ENCODE assay signal across 27 cellular contexts in genomic region chr1:117527566-117528102, GRCh38.
DNase-seq lines count a peak whose midpoint lies in the region; ATAC-seq lines count a peak whose summit lies in the region.
"Had no signal": no experiment of that assay in that cellular context is flagged by ENCODE, and none has a peak within 500 bp of the region (broad histone marks: within the 10 kb centered on the region; RNA-seq: fewer than 3 reads in every experiment).

No MANE protein-coding gene starts in this region.

- no peak overlapping the region for H3K27ac Mint-ChIP-seq in T-helper 17 cell
- H3K27ac Mint-ChIP-seq: CD8-positive, alpha-beta T cell; natural killer cell had no signal

- no peaks in the 10 kb centered on the region for H3K9me3 ChIP-seq in T-helper 17 cell (ENCODE audit: control insufficient read depth, low read length, poor library complexity, severe bottlenecking)
- H3K9me3 ChIP-seq: spleen, vagina had no signal

- no peak for ATAC-seq in T-helper 17 cell
- ATAC-seq: CD8-positive, alpha-beta T cell; esophagus mucosa; HCT116; natural killer cell had no signal

- H3K4me1 Mint-ChIP-seq in T-helper 17 cell: peaks cover under 1% of the 10 kb centered on the region
- H3K4me1 Mint-ChIP-seq: natural killer cell had no signal

- peak; percentile 30 for DNase-seq in AG08396 (ENCODE audit: low spot score)
- DNase-seq in LHCN-M2 (ENCODE audit: low read depth): peak; percentile 28
- peak; percentile 7 for DNase-seq in fibroblast of gingiva (ENCODE audit: low read depth)
- peak; percentile 2 for DNase-seq in non-pigmented ciliary epithelial cell (ENCODE audit: low read depth)
- no peak for DNase-seq in HK-2 (ENCODE audit: unreplicated experiment)
- no peak for DNase-seq in SKM-1 treated with dmso at 0.1 percent for 144 hours (lab: John Stamatoyannopoulos, UW; ENCODE audit: unreplicated experiment)
- no peak for DNase-seq in T-helper 17 cell
- no peak for DNase-seq in NCI-H2227 treated with DMSO at 0.1 percent for 48 hours (lab: John Stamatoyannopoulos, UW)
- DNase-seq: activated CD4-positive, alpha-beta T cell treated with anti-CD3 and anti-CD28 coated beads for 1 hour; activated effector memory CD4-positive, alpha-beta T cell treated with Interleukin-2 at 50 U/mL for 16 hours; amniotic stem cell; CD8-positive, alpha-beta T cell; DMS53; effector CD8-positive, alpha-beta T cell; hypothalamus; kidney; mesendoderm; MG63; natural killer cell; NCI-H1694; spleen; stimulated activated CD8-positive, alpha-beta memory T cell treated with anti-CD3 and anti-CD28 coated beads, Interleukin-4, amount 100 ng/mL, for 48 hours; substantia nigra; T-helper 9 cell had no signal

- H3K27me3 Mint-ChIP-seq in T-helper 17 cell: no peaks in the 10 kb centered on the region

- H3K36me3 Mint-ChIP-seq in T-helper 17 cell (ENCODE audit: low read depth): no peaks in the 10 kb centered on the region

- no peak overlapping the region for H3K4me3 Mint-ChIP-seq in T-helper 17 cell
- H3K4me3 Mint-ChIP-seq: CD8-positive, alpha-beta T cell; natural killer cell had no signal

Comparison
In these comparisons a context has a peak if more than half of its experiments do, and no peak if none do; other contexts are left out.
1. DNase-seq: peak in AG08396 (single experiment), LHCN-M2 (single experiment), fibroblast of gingiva (single experiment) and non-pigmented ciliary epithelial cell (single experiment); none in HK-2 (single experiment), SKM-1 treated with dmso at 0.1 percent for 144 hours (single experiment), T-helper 17 cell (0 of 3) and NCI-H2227 treated with DMSO at 0.1 percent for 48 hours (single experiment).